13 cellular contexts compared by ENCODE assay signal in genomic region chr10:96259150-96259549, GRCh38. TPM values are rescaled to one million over a fixed set of nuclear protein-coding genes. Genes with fewer than 3 reads are reported as not detected.
DNase-seq lines count a peak whose midpoint lies in the region; ATAC-seq and TF ChIP-seq lines count a peak whose summit lies in the region.
"Had no signal": no experiment of that assay in that cellular context is flagged by ENCODE, and none has a peak within 500 bp of the region (broad histone marks: within the 10 kb centered on the region; RNA-seq: fewer than 3 reads in every experiment).

No MANE protein-coding gene starts in this region.

- ATAC-seq in activated B cell treated with CpG ODN at 0.5 μM for 24 hours (ENCODE audit: low read depth) (no peak), natural killer cell (no peak), HG02981 (IDR thresholded peaks at IDR 0.05; ENCODE audit: unreplicated experiment) (no peak)
- ATAC-seq: GM12878 had no signal

- H3K27ac ChIP-seq in BLaER1 (no peak overlapping the region), DOHH2 (ENCODE audit: low read depth, low read length) (no peak overlapping the region)
- H3K27ac ChIP-seq: SJSA1 had no signal

- H3K27ac Mint-ChIP-seq in activated B cell treated with CpG ODN at 0.5 μM for 24 hours, result peak overlapping the region; percentile 74
- no peak overlapping the region for H3K27ac Mint-ChIP-seq in natural killer cell

- peaks cover 93% of the 10 kb centered on the region for H3K4me1 Mint-ChIP-seq in activated B cell treated with CpG ODN at 0.5 μM for 24 hours
- no peaks in the 10 kb centered on the region for H3K4me1 Mint-ChIP-seq in natural killer cell

- H3K4me1 ChIP-seq in BLaER1 (peaks cover 71% of the 10 kb centered on the region), DOHH2 (ENCODE audit: control insufficient read depth, low read length) (peaks cover 91% of the 10 kb centered on the region)
- H3K4me1 ChIP-seq: SJSA1 had no signal

- H3F3A ChIP-seq in DOHH2 (ENCODE audit: control insufficient read depth, insufficient read depth), result 0 out of 2 replicates have a peak, but pooled peaks cover 3% of the 10 kb centered on the region

- H3K4me2 ChIP-seq in BLaER1 (peak overlapping the region; percentile 35), DOHH2 (ENCODE audit: low read length) (peak overlapping the region; percentile 61)

- POLR2A ChIA-PET in activated B cell treated with CpG ODN at 0.5 μM for 24 hours (lab: Charles Lee), result interaction anchor here (0.7 to 12.1 kb wide), 4 partner anchors 11 to 31 kb away, joined by 3 to 93 read pairs (median 38); partner anchors contain the start of gene BLNK

- H3K4me3 Mint-ChIP-seq in activated B cell treated with CpG ODN at 0.5 μM for 24 hours (peak overlapping the region; percentile 40), natural killer cell (no peak overlapping the region)

- H4K20me1 ChIP-seq in BLaER1 (peaks cover 98% of the 10 kb centered on the region), DOHH2 (ENCODE audit: control insufficient read depth, insufficient read depth, low read depth, low read length) (peaks cover 25% of the 10 kb centered on the region)

- no peaks in the 10 kb centered on the region for H3K9me2 ChIP-seq in DOHH2 (replicated peaks; ENCODE audit: control insufficient read depth, low read length)

- peaks cover 99% of the 10 kb centered on the region for H3K79me2 ChIP-seq in DOHH2 (ENCODE audit: control insufficient read depth, low read length)

- CTCF ChIA-PET in activated B cell treated with CpG ODN at 0.5 μM for 24 hours (lab: Charles Lee), result interaction anchor here (1.4 to 1.5 kb wide), 2 partner anchors 8 to 29 kb away, joined by 4 to 7 read pairs; no protein-coding TSS in a partner anchor

- no peaks in the 10 kb centered on the region for H3K27me3 Mint-ChIP-seq in activated B cell treated with CpG ODN at 0.5 μM for 24 hours
- H3K27me3 Mint-ChIP-seq in natural killer cell (ENCODE audit: low read depth in 2 of 2), result peaks cover 0 to 2% of the 10 kb centered on the region in 2 donors

- DNase-seq in activated B cell treated with CpG ODN at 0.5 μM for 24 hours, result no peak
- peak; percentile 59 for DNase-seq in pons (ENCODE audit: low spot score)
- no peak for DNase-seq in GM19240 (ENCODE audit: insufficient read length, low spot score)
- no peak for DNase-seq in natural killer cell
- DNase-seq: NCI-H2107, NCI-H774, SW 1271 had no signal

- H3K9ac ChIP-seq in BLaER1, result no peak overlapping the region

- no peaks in the 10 kb centered on the region for H3K9me3 Mint-ChIP-seq in activated B cell treated with CpG ODN at 0.5 μM for 24 hours
- no peaks in the 10 kb centered on the region for H3K9me3 Mint-ChIP-seq in natural killer cell

- TF ChIP-seq CTCF in DOHH2 (IDR thresholded peaks at IDR 0.05; ENCODE audit: low read depth, low read length, poor library complexity, severe bottlenecking), result no peak
- no peak for TF ChIP-seq CTCF in activated B cell treated with CpG ODN at 0.5 μM for 24 hours (IDR thresholded peaks at IDR 0.05)
- TF ChIP-seq CTCF in natural killer cell (IDR thresholded peaks at IDR 0.05), result no peak

- intact Hi-C loops in activated B cell treated with CpG ODN at 0.5 μM for 24 hours (cut with micrococcal nuclease), result loop anchor here (5.0 kb wide), 1 partner anchor 33 kb away; no protein-coding TSS in a partner anchor
- intact Hi-C loops in natural killer cell (cut with micrococcal nuclease), result no loop called here

- H3K36me3 Mint-ChIP-seq in activated B cell treated with CpG ODN at 0.5 μM for 24 hours (ENCODE audit: low read depth), result peaks cover 78% of the 10 kb centered on the region
- no peaks in the 10 kb centered on the region for H3K36me3 Mint-ChIP-seq in natural killer cell

- H3K27me3 ChIP-seq in BLaER1 (no peaks in the 10 kb centered on the region), DOHH2 (ENCODE audit: control insufficient read depth, low read length) (no peaks in the 10 kb centered on the region)

- H3K36me3 ChIP-seq in BLaER1, result peaks cover 83% of the 10 kb centered on the region
- peaks cover 91% of the 10 kb centered on the region for H3K36me3 ChIP-seq in DOHH2 (ENCODE audit: control insufficient read depth, low read length)
- H3K36me3 ChIP-seq: SJSA1 had no signal

- no peak overlapping the region for H3K4me3 ChIP-seq in BLaER1
- no peak overlapping the region for H3K4me3 ChIP-seq in DOHH2 (ENCODE audit: low read length)
- H3K4me3 ChIP-seq: SJSA1 had no signal

- H3K9me3 ChIP-seq in BLaER1 (no peaks in the 10 kb centered on the region), DOHH2 (ENCODE audit: control insufficient read depth, insufficient read depth, low read length) (no peaks in the 10 kb centered on the region)
- H3K9me3 ChIP-seq: SJSA1 had no signal

RNA-seq across cellular contexts. Expression of gene BLNK, which starts 12.2 kb away (rescaled TPM):
- total RNA-seq in activated B cell treated with CpG ODN at 0.5 μM for 24 hours (238 and 267 TPM in 2 replicates), natural killer cell (1 to 10 TPM in 2 of 3 donors, under 1 TPM in 1; 0.66 to 4.0 (median 1.5) TPM)
- total RNA-seq: HT1080, SJSA1 had no signal

RNA-seq across cellular contexts. Expression of gene DNTT, which starts 45.1 kb away (rescaled TPM):
- total RNA-seq in activated B cell treated with CpG ODN at 0.5 μM for 24 hours (0.11 TPM in 1 of 2 replicates, not detected in the other), natural killer cell (not detected)
- total RNA-seq: HT1080, SJSA1 had no signal

Comparison
In these comparisons a context has a peak if more than half of its experiments do, and no peak if none do; other contexts are left out.
1. RNA of gene BLNK, which starts 12.2 kb away (total RNA-seq): 238 to 267 TPM in activated B cell treated with CpG ODN at 0.5 μM for 24 hours; 0.66 to 4.0 TPM in natural killer cell; every median in the first group is over 10 times any median in the second.